Comparison of ENCODE assay signal across 8 cellular contexts in the genomic region with DNA sequence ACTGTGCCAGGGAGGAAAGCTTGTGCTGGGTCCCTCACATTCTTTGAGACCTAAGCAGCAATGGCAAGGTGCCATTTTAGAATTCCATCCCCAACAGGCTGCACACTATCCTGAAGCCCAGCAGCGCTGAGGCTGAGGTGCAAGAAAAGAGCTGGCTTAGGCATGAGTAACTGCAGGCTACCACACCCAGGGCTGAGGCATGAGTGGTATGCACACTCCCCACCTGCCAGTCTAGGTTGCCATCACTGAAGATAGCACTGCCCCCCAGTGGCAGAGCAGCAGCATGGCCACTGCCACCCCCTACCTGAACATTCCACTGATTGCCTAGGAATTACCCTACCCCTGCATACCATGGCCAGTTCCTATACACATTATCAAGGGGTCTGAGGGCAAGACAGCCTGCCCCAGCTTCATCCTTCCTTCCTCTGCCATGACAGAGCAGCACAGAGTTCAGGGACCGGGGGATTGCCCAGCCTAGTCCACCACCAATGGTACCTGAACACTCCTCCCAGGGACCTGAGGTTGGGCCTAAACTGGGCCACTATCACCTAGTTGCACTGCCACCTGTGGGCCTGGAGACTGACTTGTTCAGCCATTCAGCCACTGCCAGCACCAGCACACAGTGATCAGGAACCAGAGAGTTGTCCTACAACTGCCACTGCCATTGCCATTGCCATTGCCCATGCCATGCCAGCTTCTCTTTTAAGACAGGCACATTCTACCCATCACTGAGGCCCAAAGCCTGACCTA.
DNase-seq lines count a peak whose midpoint lies in the region; ATAC-seq and TF ChIP-seq lines count a peak whose summit lies in the region.

No MANE protein-coding gene starts in this region.

- TF ChIP-seq CTCF in chondrocyte (IDR thresholded peaks at IDR 0.05) = peak; percentile 68
- TF ChIP-seq CTCF in nephron (IDR thresholded peaks at IDR 0.05; ENCODE audit: unreplicated experiment in 3 of 3) = peak in 2 of 3 experiments; percentile 19 to 44
- no peak for TF ChIP-seq CTCF in vagina (IDR thresholded peaks at IDR 0.05)

- H3K27me3 Mint-ChIP-seq in chondrocyte (ENCODE audit: low read depth) (no peaks in the 10 kb centered on the region), nephron (ENCODE audit: low read depth) (no peaks in the 10 kb centered on the region)

- DNase-seq in COLO829 (ENCODE audit: low spot score) = peak; percentile 2
- DNase-seq in NCI-H82 treated with DMSO at 0.1 percent for 48 hours (lab: John Stamatoyannopoulos, UW; ENCODE audit: unreplicated experiment) = peak; percentile 2
- DNase-seq in chondrocyte (ENCODE audit: low spot score) = no peak
- no peak for DNase-seq in SHP77 treated with DMSO at 0.1 percent for 48 hours (lab: John Stamatoyannopoulos, UW)
- no peak for DNase-seq in vagina (ENCODE audit: extremely low spot score in 2 of 2)

- peaks cover 10% of the 10 kb centered on the region for H3K36me3 Mint-ChIP-seq in chondrocyte (ENCODE audit: low read depth)
- peaks cover 5% of the 10 kb centered on the region for H3K36me3 Mint-ChIP-seq in nephron (ENCODE audit: low read depth)

- H3K4me3 ChIP-seq in vagina = no peak overlapping the region

- H3K36me3 ChIP-seq in vagina = no peaks in the 10 kb centered on the region

- no peak overlapping the region for H3K27ac ChIP-seq in vagina

- H3K4me3 Mint-ChIP-seq in chondrocyte (ENCODE audit: unreplicated experiment) = no peak overlapping the region
- H3K4me3 Mint-ChIP-seq in nephron = no peak overlapping the region

- H3K9me3 ChIP-seq in vagina = no peaks in the 10 kb centered on the region

- intact Hi-C loops in vagina (cut with DNase I) = no loop called here

- ATAC-seq in GM18907 (IDR thresholded peaks at IDR 0.05; ENCODE audit: unreplicated experiment) (peak; percentile 99), HG03025 (IDR thresholded peaks at IDR 0.05; ENCODE audit: low FRiP score, unreplicated experiment) (peak; percentile 93)

- H3K27ac Mint-ChIP-seq in chondrocyte (ENCODE audit: unreplicated experiment) = no peak overlapping the region
- no peak overlapping the region for H3K27ac Mint-ChIP-seq in nephron

- no peaks in the 10 kb centered on the region for H3K4me1 ChIP-seq in vagina

- no peak for TF ChIP-seq POLR2A in vagina (IDR thresholded peaks at IDR 0.05)

- no peaks in the 10 kb centered on the region for H3K27me3 ChIP-seq in vagina

- H3K4me1 Mint-ChIP-seq in chondrocyte (ENCODE audit: low read depth) = peaks cover 6% of the 10 kb centered on the region
- peaks cover 4% of the 10 kb centered on the region for H3K4me1 Mint-ChIP-seq in nephron

- H3K9me3 Mint-ChIP-seq in chondrocyte (ENCODE audit: low read depth) = peaks cover 30% of the 10 kb centered on the region
- H3K9me3 Mint-ChIP-seq in nephron = peaks cover 25% of the 10 kb centered on the region

Comparison
In these comparisons a context has a peak if more than half of its experiments do, and no peak if none do; other contexts are left out.
1. DNase-seq: peak in COLO829 (single experiment) and NCI-H82 treated with DMSO at 0.1 percent for 48 hours (single experiment); none in chondrocyte (single experiment), SHP77 treated with DMSO at 0.1 percent for 48 hours (single experiment) and vagina (0 of 2).
2. CTCF ChIP-seq: peak in chondrocyte (single experiment) and nephron (2 of 3); none in vagina (0 of 3).